ENCODE assay signal across 8 cellular contexts in genomic region chr17:9554715-9555114, GRCh38. TPM values are rescaled to one million over a fixed set of nuclear protein-coding genes. Genes with fewer than 3 reads are reported as not detected.
DNase-seq lines count a peak whose midpoint lies in the region; ATAC-seq, FAIRE-seq and TF ChIP-seq lines count a peak whose summit lies in the region.
"Not testable (repeated sequence)": the region's sequence is repeated elsewhere in the genome, so short reads cannot be mapped to it uniquely, and the experiment has no call there.

No MANE protein-coding gene starts in this region.

- not testable (repeated sequence) for H3K4me1 ChIP-seq in NT2/D1 (ENCODE audit: insufficient read depth, insufficient read length); parathyroid adenoma

- H3K4me3 ChIP-seq in NT2/D1 (ENCODE audit: insufficient read length, low read depth); parathyroid adenoma (ENCODE audit: low read depth, low read length): not testable (repeated sequence)

- not testable (repeated sequence) for H3K27ac ChIP-seq in parathyroid adenoma

- DNase-seq in A172 (ENCODE audit: low spot score) (peak; percentile 54), Kasumi-1 (lab: John Stamatoyannopoulos, UW) (peak; percentile 3 to 22), NT2/D1 (ENCODE audit: low read depth, low spot score) (peak; percentile 27), hepatic stellate cell (ENCODE audit: low spot score) (peak; percentile 44)
- DNase-seq in activated CD4-positive, alpha-beta T cell treated with anti-CD3 and anti-CD28 coated beads for 36 hours = peak; percentile 76

- H3K9me3 ChIP-seq in NT2/D1 (ENCODE audit: insufficient read depth, low read length); parathyroid adenoma (ENCODE audit: control insufficient read depth, low read length): not testable (repeated sequence)

- POLR2A ChIA-PET in activated CD4-positive, alpha-beta T cell treated with anti-CD3 and anti-CD28 coated beads for 36 hours (lab: Charles Lee) = interaction anchor here (0.7 kb wide), 1 partner anchor 150 kb away, joined by 7 read pairs; no protein-coding TSS in a partner anchor

- TF ChIP-seq CTCF in brain (conservative IDR thresholded peaks at IDR 0.05) = peak; percentile 46 to 59
- TF ChIP-seq CTCF in parathyroid adenoma (IDR thresholded peaks at IDR 0.05) = peak; percentile 9

- not testable (repeated sequence) for H3K27me3 Mint-ChIP-seq in activated CD4-positive, alpha-beta T cell treated with anti-CD3 and anti-CD28 coated beads for 36 hours; brain

- not testable (repeated sequence) for H3K4me2 ChIP-seq in parathyroid adenoma (ENCODE audit: low read length)

- ATAC-seq in activated CD4-positive, alpha-beta T cell treated with anti-CD3 and anti-CD28 coated beads for 36 hours = peak; percentile 47

- H3K36me3 ChIP-seq in NT2/D1 (ENCODE audit: insufficient read depth, insufficient read length, low read length); parathyroid adenoma (ENCODE audit: control insufficient read depth, insufficient read depth, low read length): not testable (repeated sequence)

- not testable (repeated sequence) for H3K79me2 ChIP-seq in parathyroid adenoma

- not testable (repeated sequence) for H3K4me1 Mint-ChIP-seq in activated CD4-positive, alpha-beta T cell treated with anti-CD3 and anti-CD28 coated beads for 36 hours; brain

- not testable (repeated sequence) for H3K9ac ChIP-seq in NT2/D1 (ENCODE audit: insufficient read length, low read depth); parathyroid adenoma

- CTCF ChIA-PET in activated CD4-positive, alpha-beta T cell treated with anti-CD3 and anti-CD28 coated beads for 36 hours (lab: Charles Lee) = interaction anchor here (0.6 to 1.6 kb wide), 5 partner anchors 9 to 560 kb away, joined by 3 read pairs; no protein-coding TSS in a partner anchor

- H3K27me3 ChIP-seq in NT2/D1 (ENCODE audit: insufficient read depth, insufficient read length); parathyroid adenoma (ENCODE audit: control insufficient read depth, insufficient read depth, low read length): not testable (repeated sequence)

- H3K27ac Mint-ChIP-seq in activated CD4-positive, alpha-beta T cell treated with anti-CD3 and anti-CD28 coated beads for 36 hours; brain: not testable (repeated sequence)

- H3K36me3 Mint-ChIP-seq in activated CD4-positive, alpha-beta T cell treated with anti-CD3 and anti-CD28 coated beads for 36 hours (ENCODE audit: low read depth) = not testable (repeated sequence)
- H3K36me3 Mint-ChIP-seq in brain = peaks cover 15% of the 10 kb centered on the region

- peak; percentile 68 for FAIRE-seq in G401.6 (lab: Jason Lieb, UNC)

- intact Hi-C loops in activated CD4-positive, alpha-beta T cell treated with anti-CD3 and anti-CD28 coated beads for 36 hours (cut with DNase I, micrococcal nuclease) = loop anchor here in 1 of 2 experiments (10.0 kb wide), 1 partner anchor 560 kb away; no protein-coding TSS in a partner anchor

- H3K9me3 Mint-ChIP-seq in activated CD4-positive, alpha-beta T cell treated with anti-CD3 and anti-CD28 coated beads for 36 hours (ENCODE audit: low read depth); brain: not testable (repeated sequence)

- H2AFZ ChIP-seq in parathyroid adenoma = not testable (repeated sequence)

- not testable (repeated sequence) for H3K4me3 Mint-ChIP-seq in activated CD4-positive, alpha-beta T cell treated with anti-CD3 and anti-CD28 coated beads for 36 hours; brain

RNA-seq across cellular contexts. Expression of gene STX8, which starts 20.9 kb away (rescaled TPM):
- 57.1 and 57.3 TPM in 2 replicates for total RNA-seq in A172 (2014; rRNA removed; shearing (Covaris generic))
- total RNA-seq in activated CD4-positive, alpha-beta T cell treated with anti-CD3 and anti-CD28 coated beads for 36 hours = 10 to 100 TPM; 65.7 to 87.7 TPM
- 105 TPM for polyA plus RNA-seq in brain (ENCODE audit: insufficient read depth, low read depth, low replicate concordance)

RNA-seq across cellular contexts. Expression of gene CFAP52, which starts 21.7 kb away (rescaled TPM):
- total RNA-seq in A172 (2014; rRNA removed; shearing (Covaris generic)) = 3.4 TPM in 1 of 2 replicates, not detected in the other
- not detected for total RNA-seq in activated CD4-positive, alpha-beta T cell treated with anti-CD3 and anti-CD28 coated beads for 36 hours
- 0.49 TPM for polyA plus RNA-seq in brain (ENCODE audit: insufficient read depth, low read depth, low replicate concordance)

Comparison
In these comparisons a context has a peak if more than half of its experiments do, and no peak if none do; other contexts are left out.
1. DNase-seq: peak in every context shown above with its lines; median percentile 76 in activated CD4-positive, alpha-beta T cell treated with anti-CD3 and anti-CD28 coated beads for 36 hours; 54 in A172; 44 in hepatic stellate cell; 27 in NT2/D1; 12 in Kasumi-1.